Comparison of ENCODE assay signal across 11 cellular contexts in genomic region chr2:55011741-55012574, GRCh38. TPM values are rescaled to one million over a fixed set of nuclear protein-coding genes. Genes with fewer than 3 reads are reported as not detected.
A peak's percentile ranks its signal among the peaks of the same experiment; 100 is the strongest.
DNase-seq lines count a peak whose midpoint lies in the region; ATAC-seq and TF ChIP-seq lines count a peak whose summit lies in the region.
"Had no signal": no experiment of that assay in that cellular context is flagged by ENCODE, and none has a peak within 500 bp of the region (broad histone marks: within the 10 kb centered on the region; RNA-seq: fewer than 3 reads in every experiment).

No MANE protein-coding gene starts in this region.

- no peaks in the 10 kb centered on the region for H3K9me3 ChIP-seq in A673 (ENCODE audit: low read depth, low read length, poor library complexity, severe bottlenecking)
- no peaks in the 10 kb centered on the region for H3K9me3 ChIP-seq in endodermal cell (ENCODE audit: control insufficient read depth, low read length)
- no peaks in the 10 kb centered on the region for H3K9me3 ChIP-seq in naive thymus-derived CD4-positive, alpha-beta T cell (ENCODE audit: control insufficient read depth in 2 of 3, low read length in 3 of 3)

- WGBS in endodermal cell (ENCODE audit: insufficient coverage in 1 of 2, insufficient read length in 1 of 2), 2 experiments: 92 to 100% methylated on average over 2 to 6 of the region's 6 CpGs

- H3K9me3 Mint-ChIP-seq in IgD-negative memory B cell (no peaks in the 10 kb centered on the region), endodermal cell (no peaks in the 10 kb centered on the region)
- H3K9me3 Mint-ChIP-seq in naive thymus-derived CD4-positive, alpha-beta T cell: no peaks in the 10 kb centered on the region
- H3K9me3 Mint-ChIP-seq: activated CD4-positive, alpha-beta T cell treated with anti-CD3 and anti-CD28 coated beads, Interleukin-2, amount 10 ng/mL, durations not matched to agents 24 days and 14 days had no signal

- H3K4me1 ChIP-seq in A673 (ENCODE audit: insufficient read depth, low read length, poor library complexity, severe bottlenecking) (peaks cover 76% of the 10 kb centered on the region), endodermal cell (ENCODE audit: control insufficient read depth, insufficient read depth, low read length) (peaks cover 10% of the 10 kb centered on the region)
- H3K4me1 ChIP-seq in naive thymus-derived CD4-positive, alpha-beta T cell (ENCODE audit: control insufficient read depth in 2 of 2, insufficient read depth in 2 of 2, low read length in 2 of 2): peaks cover 19 to 26% of the 10 kb centered on the region in 2 donors

- H3K36me3 Mint-ChIP-seq in IgD-negative memory B cell (peaks cover 2% of the 10 kb centered on the region), endodermal cell (ENCODE audit: low read depth) (peaks cover 3% of the 10 kb centered on the region)
- peaks cover 0 to 6% (median 3%) of the 10 kb centered on the region in 5 donors for H3K36me3 Mint-ChIP-seq in naive thymus-derived CD4-positive, alpha-beta T cell

- BruUV-seq in A673 (replicated peaks; lab: Mats Ljungman, UMichigan): no TSS peak

- POLR2A ChIA-PET in A673 (lab: Charles Lee; ENCODE audit: low non-redundant PET): no interaction called here
- POLR2A ChIA-PET in naive thymus-derived CD4-positive, alpha-beta T cell (lab: Charles Lee): interaction anchor here (1.0 to 1.6 kb wide), 4 partner anchors 9 to 166 kb away, joined by 3 to 6 read pairs (median 4); partner anchors contain the start of gene RTN4

- H3K27me3 ChIP-seq in A673 (replicated peaks; ENCODE audit: insufficient read depth, low read depth, low read length, poor library complexity): no peaks in the 10 kb centered on the region
- no peaks in the 10 kb centered on the region for H3K27me3 ChIP-seq in endodermal cell (ENCODE audit: control insufficient read depth, insufficient read depth, low read length, poor library complexity, severe bottlenecking)
- H3K27me3 ChIP-seq in naive thymus-derived CD4-positive, alpha-beta T cell (ENCODE audit: control insufficient read depth in 2 of 2, insufficient read depth in 2 of 2, low read length in 2 of 2): no peaks in the 10 kb centered on the region

- no peak for ATAC-seq in naive thymus-derived CD4-positive, alpha-beta T cell
- ATAC-seq in HG03135 (IDR thresholded peaks at IDR 0.05; ENCODE audit: unreplicated experiment) (no peak), GM21423 (IDR thresholded peaks at IDR 0.05; ENCODE audit: unreplicated experiment) (no peak)

- peak overlapping the region in 2 of 4 donors; percentile 3 to 80 for H3K4me3 Mint-ChIP-seq in IgD-negative memory B cell
- H3K4me3 Mint-ChIP-seq in endodermal cell: no peak overlapping the region
- peak overlapping the region in 7 of 10 donors; percentile 5 to 91 (median 33) for H3K4me3 Mint-ChIP-seq in naive thymus-derived CD4-positive, alpha-beta T cell
- H3K4me3 Mint-ChIP-seq: activated CD4-positive, alpha-beta T cell treated with anti-CD3 and anti-CD28 coated beads, Interleukin-2, amount 10 ng/mL, durations not matched to agents 24 days and 14 days had no signal

- H3K4me1 Mint-ChIP-seq in IgD-negative memory B cell: peaks cover 26 to 44% (median 40%) of the 10 kb centered on the region in 3 donors
- H3K4me1 Mint-ChIP-seq in endodermal cell: peaks cover 48% of the 10 kb centered on the region
- peaks cover 33 to 75% (median 63%) of the 10 kb centered on the region in 7 donors for H3K4me1 Mint-ChIP-seq in naive thymus-derived CD4-positive, alpha-beta T cell

- H3K27ac ChIP-seq in A673 (ENCODE audit: low read depth, low read length, poor library complexity, severe bottlenecking) (peak overlapping the region; percentile 24), endodermal cell (ENCODE audit: low read depth, low read length) (no peak overlapping the region)
- peak overlapping the region; percentile 41 for H3K27ac ChIP-seq in naive thymus-derived CD4-positive, alpha-beta T cell (ENCODE audit: low read depth, low read length)

- H3K27me3 Mint-ChIP-seq in IgD-negative memory B cell (no peaks in the 10 kb centered on the region), endodermal cell (ENCODE audit: insufficient read depth) (no peaks in the 10 kb centered on the region)
- no peaks in the 10 kb centered on the region for H3K27me3 Mint-ChIP-seq in naive thymus-derived CD4-positive, alpha-beta T cell
- H3K27me3 Mint-ChIP-seq: activated CD4-positive, alpha-beta T cell treated with anti-CD3 and anti-CD28 coated beads, Interleukin-2, amount 10 ng/mL, durations not matched to agents 24 days and 14 days had no signal

- H3K27ac Mint-ChIP-seq in IgD-negative memory B cell (peak overlapping the region in 2 of 3 donors; percentile 73 to 74), endodermal cell (peak overlapping the region; percentile 39)
- H3K27ac Mint-ChIP-seq in naive thymus-derived CD4-positive, alpha-beta T cell: peak overlapping the region in 8 of 9 donors; percentile 49 to 90 (median 82)
- H3K27ac Mint-ChIP-seq: activated CD4-positive, alpha-beta T cell treated with anti-CD3 and anti-CD28 coated beads, Interleukin-2, amount 10 ng/mL, durations not matched to agents 24 days and 14 days had no signal

- no peak for DNase-seq in A673 (ENCODE audit: low spot score)
- no peak for DNase-seq in endodermal cell
- no peak for DNase-seq in naive thymus-derived CD4-positive, alpha-beta T cell
- DNase-seq in NCI-H146 (lab: John Stamatoyannopoulos, UW): no peak
- no peak for DNase-seq in DMS79 treated with DMSO at 0.1 percent for 48 hours (lab: John Stamatoyannopoulos, UW)
- DNase-seq: activated CD4-positive, alpha-beta T cell treated with anti-CD3 and anti-CD28 coated beads, Interleukin-2, amount 10 ng/mL, durations not matched to agents 24 days and 14 days; C1 segment of cervical spinal cord had no signal

- CTCF ChIA-PET in A673 (lab: Charles Lee): no interaction called here
- CTCF ChIA-PET in naive thymus-derived CD4-positive, alpha-beta T cell (lab: Charles Lee): interaction anchor here (0.7 to 10.7 kb wide), 11 partner anchors 10 to 307 kb away, joined by 3 to 83 read pairs (median 5); no protein-coding TSS in a partner anchor

- H3K9ac ChIP-seq in endodermal cell (ENCODE audit: extremely low read depth, low read length, poor library complexity, severe bottlenecking): no peak overlapping the region

- H3K4me3 ChIP-seq in A673 (ENCODE audit: low read depth, low read length, poor library complexity, severe bottlenecking): peak overlapping the region; percentile 8
- no peak overlapping the region for H3K4me3 ChIP-seq in endodermal cell (ENCODE audit: low read length)
- no peak overlapping the region for H3K4me3 ChIP-seq in naive thymus-derived CD4-positive, alpha-beta T cell (ENCODE audit: low read length)
- H3K4me3 ChIP-seq: lung had no signal

- H3K36me3 ChIP-seq in A673 (ENCODE audit: insufficient read depth, low read length, poor library complexity, severe bottlenecking) (no peaks in the 10 kb centered on the region), endodermal cell (ENCODE audit: control insufficient read depth, insufficient read depth, low read length) (peaks cover 16% of the 10 kb centered on the region)
- H3K36me3 ChIP-seq in naive thymus-derived CD4-positive, alpha-beta T cell (ENCODE audit: control insufficient read depth in 2 of 3, insufficient read depth in 3 of 3, low read length in 3 of 3): no peaks in the 10 kb centered on the region

- intact Hi-C loops in A673 (cut with micrococcal nuclease; ENCODE audit: unreplicated experiment): loop anchor here (2.0 to 10.0 kb wide), 2 partner anchors 113 to 287 kb away; partner anchors contain the start of gene EML6
- intact Hi-C loops in naive thymus-derived CD4-positive, alpha-beta T cell (cut with micrococcal nuclease): loop anchor here (2.0 to 5.0 kb wide), 8 partner anchors 39 to 905 kb away; partner anchors contain the start of genes EML6 (in 2 of the 2), CCDC88A (in 1 of the 2), CLHC1 (in 1 of the 2) and RPS27A (in 1 of the 2)

- TF ChIP-seq CTCF in A673 (conservative IDR thresholded peaks at IDR 0.05; ENCODE audit: low read depth, low read length) (no peak), endodermal cell (conservative IDR thresholded peaks at IDR 0.05) (no peak)

RNA-seq across cellular contexts. Expression of gene RTN4, which starts 38.3 kb away (rescaled TPM):
- total RNA-seq in A673 (2021) (244 and 275 TPM in 2 replicates), endodermal cell (100 to 1,000 TPM; 180 to 225 TPM)
- polyA plus RNA-seq in IgD-negative memory B cell: 50.9 TPM
- 248 TPM for polyA plus RNA-seq in endodermal cell (2013, experiment 1 of 2)
- polyA plus RNA-seq in endodermal cell (2013, experiment 2 of 2): 241 TPM
- total RNA-seq in naive thymus-derived CD4-positive, alpha-beta T cell: 100 to 1,000 TPM in 1 of 5 experiments, 10 to 100 TPM in 4; 59.6 to 100 (median 65.1) TPM
- polyA plus RNA-seq in naive thymus-derived CD4-positive, alpha-beta T cell: 100 to 1,000 TPM in 1 of 2 donors, 10 to 100 TPM in 1; 61.2 to 126 TPM
